Comparison of ENCODE assay signal across 1 cellular context in genomic region chr4:8198206-8198905, GRCh38.
TF ChIP-seq lines count a peak whose summit lies in the region.

No MANE protein-coding gene starts in this region.

TF ChIP-seq in WTC11, 78 proteins besides CTCF, POLR2A, EP300 and RAD21 (continued from another document):
- TF ChIP-seq ZSCAN18 (CRISPR knock-in tag; IDR thresholded peaks at IDR 0.05), result no peak
- TF ChIP-seq TEAD4 (CRISPR knock-in tag; IDR thresholded peaks at IDR 0.05), result no peak
- no peak for TF ChIP-seq MLX (CRISPR knock-in tag; IDR thresholded peaks at IDR 0.05)
- no peak for TF ChIP-seq ATF2 (CRISPR knock-in tag; IDR thresholded peaks at IDR 0.05; ENCODE audit: borderline replicate concordance, low read depth)
- TF ChIP-seq CBFB (CRISPR knock-in tag; IDR thresholded peaks at IDR 0.05; ENCODE audit: low read depth), result no peak
